Comparison of ENCODE assay signal across 26 cellular contexts in genomic region chr6:136343275-136343674, GRCh38.
"Had no signal": no experiment of that assay in that cellular context is flagged by ENCODE, and none has a peak within 500 bp of the region (broad histone marks: within the 10 kb centered on the region; RNA-seq: fewer than 3 reads in every experiment).

No MANE protein-coding gene starts in this region.

- H3K4me3 ChIP-seq: neural progenitor cell, ovary, psoas muscle, right lobe of liver, sigmoid colon, stomach, thoracic aorta, thyroid gland, tibial nerve, upper lobe of left lung, vagina had no signal

- ATAC-seq: natural killer cell; psoas muscle; right cardiac atrium; right lobe of liver; stimulated activated effector memory CD8-positive, alpha-beta T cell treated with anti-CD3 and anti-CD28 coated beads, Interleukin-12 subunit alpha, Interleukin-12 subunit beta, amount 100 ng/mL, for 72 hours; stimulated activated naive B cell treated with anti-CD40 and anti-IgM and Interleukin-4, amounts not matched to agents 10 μg/mL and 1 μg/mL and 100 μg/mL, for 72 hours had no signal

- DNase-seq: natural killer cell; occipital lobe; ovary; posterior cingulate gyrus; psoas muscle; right cardiac atrium; right lobe of liver; sigmoid colon; small intestine; stimulated activated CD4-positive, alpha-beta T cell treated with anti-CD3 and anti-CD28 coated beads, Interleukin-15, amount 100 ng/mL, for 24 hours; stimulated activated CD4-positive, alpha-beta T cell treated with anti-CD3 and anti-CD28 coated beads, Interleukin-2, amount 100 ng/mL, for 24 hours; stimulated activated CD4-positive, alpha-beta T cell treated with anti-CD3 and anti-CD28 coated beads, Interleukin-2, amount 100 ng/mL, for 48 hours; stimulated activated CD4-positive, alpha-beta T cell treated with anti-CD3 and anti-CD28 coated beads, Interleukin-4, amount 100 ng/mL, for 24 hours; stimulated activated naive B cell treated with anti-CD40 and anti-IgM and Interleukin-4, amounts not matched to agents 10 μg/mL and 1 μg/mL and 100 μg/mL, for 72 hours; stimulated activated naive CD4-positive, alpha-beta T cell treated with Interleukin-2 at 50 U/mL for 16 hours; stomach; thyroid gland; trophoblast cell; upper lobe of left lung had no signal

- H3K36me3 ChIP-seq: neural progenitor cell, ovary, sigmoid colon, thoracic aorta, tibial nerve, vagina had no signal

- FAIRE-seq: small intestine, urothelium cell line had no signal

- H2AFZ ChIP-seq: neural progenitor cell, parathyroid adenoma had no signal

- H3K27me3 ChIP-seq: neural progenitor cell, ovary, right lobe of liver, sigmoid colon, stomach, thyroid gland, tibial nerve, upper lobe of left lung, vagina had no signal

- H3K4me2 ChIP-seq: neural progenitor cell had no signal

- H3K9ac ChIP-seq: neural progenitor cell, parathyroid adenoma had no signal

- H3K9me3 ChIP-seq: ovary, psoas muscle, right lobe of liver, sigmoid colon, stomach, thoracic aorta, thyroid gland, tibial nerve, upper lobe of left lung, vagina had no signal

- H3K4me1 ChIP-seq: neural progenitor cell, parathyroid adenoma, psoas muscle, right lobe of liver, sigmoid colon, thyroid gland, tibial nerve, upper lobe of left lung, vagina had no signal

- H3K27ac ChIP-seq: neural progenitor cell, ovary, parathyroid adenoma, psoas muscle, right lobe of liver, sigmoid colon, stomach, thoracic aorta, thyroid gland, tibial nerve, upper lobe of left lung, vagina had no signal
